8 cellular contexts compared by ENCODE assay signal in genomic region chr2:60555066-60555793, GRCh38. TPM values are rescaled to one million over a fixed set of nuclear protein-coding genes. Genes with fewer than 3 reads are reported as not detected.
DNase-seq lines count a peak whose midpoint lies in the region; ATAC-seq and TF ChIP-seq lines count a peak whose summit lies in the region.

No MANE protein-coding gene starts in this region.

- peak; percentile 55 for TF ChIP-seq RAD21 in neural cell (conservative IDR thresholded peaks at IDR 0.05)

- no peaks in the 10 kb centered on the region for H3K9me2 ChIP-seq in neural cell (ENCODE audit: insufficient read depth, low read length)

- peaks cover 27% of the 10 kb centered on the region for H3K27me3 ChIP-seq in CD4-positive, alpha-beta memory T cell (ENCODE audit: insufficient read depth, low read length)
- peaks cover 7 to 84% (median 16%) of the 10 kb centered on the region in 4 donors for H3K27me3 ChIP-seq in esophagus muscularis mucosa
- peaks cover 48% of the 10 kb centered on the region for H3K27me3 ChIP-seq in neural cell (ENCODE audit: insufficient read depth, low read depth, low read length)
- H3K27me3 ChIP-seq in uterus: peaks cover 12 to 36% of the 10 kb centered on the region in 2 donors

- H3K4me1 Mint-ChIP-seq in CD4-positive, alpha-beta memory T cell: peaks cover 13 to 48% (median 31%) of the 10 kb centered on the region in 4 donors

- H3K27ac Mint-ChIP-seq in CD4-positive, alpha-beta memory T cell: peak overlapping the region; percentile 36 to 84 (median 58)

- no peaks in the 10 kb centered on the region for H3K9me3 ChIP-seq in CD4-positive, alpha-beta memory T cell (ENCODE audit: control insufficient read depth in 1 of 2, low read length in 2 of 2)
- H3K9me3 ChIP-seq in esophagus muscularis mucosa: no peaks in the 10 kb centered on the region
- H3K9me3 ChIP-seq in neural cell (ENCODE audit: low read length): no peaks in the 10 kb centered on the region
- H3K9me3 ChIP-seq in uterus: no peaks in the 10 kb centered on the region

- intact Hi-C loops in CD4-positive, alpha-beta memory T cell (cut with micrococcal nuclease): no loop called here
- intact Hi-C loops in esophagus muscularis mucosa (cut with DNase I) (no loop called here), uterus (cut with DNase I; ENCODE audit: low total_unique reads) (no loop called here)

- no peak overlapping the region for H2AFZ ChIP-seq in neural cell (ENCODE audit: low read depth, low read length)

- peaks cover 32% of the 10 kb centered on the region for H3K79me2 ChIP-seq in neural cell (replicated peaks; ENCODE audit: insufficient read depth, low read length)

- TF ChIP-seq POLR2A in esophagus muscularis mucosa (IDR thresholded peaks at IDR 0.05; ENCODE audit: low read depth) (no peak), uterus (IDR thresholded peaks at IDR 0.05) (no peak)

- TF ChIP-seq CTCF in esophagus muscularis mucosa (IDR thresholded peaks at IDR 0.05) (peak in 1 of 3 experiments; percentile 7), neural cell (IDR thresholded peaks at IDR 0.05; ENCODE audit: poor library complexity, severe bottlenecking) (peak; percentile 63), uterus (IDR thresholded peaks at IDR 0.05) (no peak)

- CTCF ChIA-PET in CD4-positive, alpha-beta memory T cell (lab: Charles Lee; ENCODE audit: partially characterized antibody): interaction anchor here (1.1 kb wide), 1 partner anchor 27 kb away, joined by 5 read pairs; no protein-coding TSS in a partner anchor

- H4K20me1 ChIP-seq in neural cell (ENCODE audit: insufficient read depth): no peaks in the 10 kb centered on the region

- H3K36me3 Mint-ChIP-seq in CD4-positive, alpha-beta memory T cell: peaks cover 0 to under 1% of the 10 kb centered on the region in 2 donors

- H3K36me3 ChIP-seq in CD4-positive, alpha-beta memory T cell (ENCODE audit: insufficient read depth, low read length): no peaks in the 10 kb centered on the region
- H3K36me3 ChIP-seq in esophagus muscularis mucosa (no peaks in the 10 kb centered on the region), neural cell (ENCODE audit: insufficient read depth, low read length) (no peaks in the 10 kb centered on the region), uterus (no peaks in the 10 kb centered on the region)

- peak overlapping the region; percentile 88 for H3K4me2 ChIP-seq in neural cell (ENCODE audit: low read length)

- H3K27me3 Mint-ChIP-seq in CD4-positive, alpha-beta memory T cell: peaks cover 40 to 51% of the 10 kb centered on the region in 2 donors

- TF ChIP-seq EP300 in esophagus muscularis mucosa (IDR thresholded peaks at IDR 0.05) (no peak), neural cell (conservative IDR thresholded peaks at IDR 0.05; ENCODE audit: poor library complexity, severe bottlenecking) (peak; percentile 41)

- DNase-seq in CD4-positive, alpha-beta memory T cell: peak; percentile 54 to 77 (median 60)
- DNase-seq in NCI-H748 (lab: John Stamatoyannopoulos, UW; ENCODE audit: unreplicated experiment) (peak; percentile 59), esophagus muscularis mucosa (ENCODE audit: extremely low spot score) (no peak), uterus (peak in 1 of 2 donors; percentile 34)
- peak; percentile 77 for DNase-seq in activated CD8-positive, alpha-beta memory T cell treated with anti-CD3 and anti-CD28 coated beads for 24 hours

- peaks cover 57% of the 10 kb centered on the region for H3K4me1 ChIP-seq in CD4-positive, alpha-beta memory T cell (ENCODE audit: insufficient read depth, low read length)
- H3K4me1 ChIP-seq in esophagus muscularis mucosa (peaks cover 29 to 71% (median 64%) of the 10 kb centered on the region in 4 donors), uterus (peaks cover 0 to 22% of the 10 kb centered on the region in 2 donors)

- H3F3A ChIP-seq in neural cell (ENCODE audit: insufficient read depth, low read length, poor library complexity, severe bottlenecking): peaks cover 2% of the 10 kb centered on the region

- ATAC-seq in GM18909 (IDR thresholded peaks at IDR 0.05; ENCODE audit: poor library complexity, unreplicated experiment): peak; percentile 47
- ATAC-seq in HG03159 (IDR thresholded peaks at IDR 0.05; ENCODE audit: unreplicated experiment): peak; percentile 38

- peak overlapping the region; percentile 64 to 69 for H3K4me3 ChIP-seq in CD4-positive, alpha-beta memory T cell (ENCODE audit: low read length in 2 of 2)
- H3K4me3 ChIP-seq in esophagus muscularis mucosa: peak overlapping the region; percentile 67 to 77 (median 72)
- peak overlapping the region; percentile 93 for H3K4me3 ChIP-seq in neural cell (ENCODE audit: low read length)
- H3K4me3 ChIP-seq in uterus: peak overlapping the region; percentile 39 to 50

- POLR2A ChIA-PET in CD4-positive, alpha-beta memory T cell (lab: Charles Lee; ENCODE audit: partially characterized antibody): no interaction called here

- under 1% methylated on average over 42 of the region's 43 CpGs for WGBS in esophagus muscularis mucosa

- peak overlapping the region; percentile 77 to 95 (median 82) for H3K4me3 Mint-ChIP-seq in CD4-positive, alpha-beta memory T cell

- H3K9me3 Mint-ChIP-seq in CD4-positive, alpha-beta memory T cell: peaks cover 0 to 3% (median 0%) of the 10 kb centered on the region in 8 donors

- H3K9ac ChIP-seq in neural cell (ENCODE audit: low read length): peak overlapping the region; percentile 98

- no peak overlapping the region for H3K27ac ChIP-seq in CD4-positive, alpha-beta memory T cell (ENCODE audit: low read depth, low read length)
- H3K27ac ChIP-seq in esophagus muscularis mucosa (replicated peaks in 1 of 4) (peak overlapping the region in 3 of 4 donors; percentile 76 to 87 (median 79)), neural cell (ENCODE audit: low read length) (peak overlapping the region; percentile 95), uterus (no peak overlapping the region)

TF ChIP-seq in neural cell, 6 proteins besides CTCF, POLR2A, EP300 and RAD21:
- TF ChIP-seq EZH2 (IDR thresholded peaks at IDR 0.05; ENCODE audit: borderline replicate concordance, insufficient read depth, low read length, poor library complexity, severe bottlenecking): no peak
- peak; percentile 51 for TF ChIP-seq SMC3 (conservative IDR thresholded peaks at IDR 0.05; ENCODE audit: poor library complexity)
- no peak for TF ChIP-seq REST (IDR thresholded peaks at IDR 0.05; ENCODE audit: borderline replicate concordance)
- no peak for TF ChIP-seq TAF1 (IDR thresholded peaks at IDR 0.05; ENCODE audit: low read depth)
- TF ChIP-seq POLR2AphosphoS5 (IDR thresholded peaks at IDR 0.05): no peak
- TF ChIP-seq MXI1 (conservative IDR thresholded peaks at IDR 0.05; ENCODE audit: poor library complexity, severe bottlenecking): peak; percentile 76

RNA-seq across cellular contexts. Expression of gene BCL11A, which starts 1.8 kb away (rescaled TPM):
- under 1 TPM in 1 of 2 experiments, not detected in 1; 0.12 TPM for total RNA-seq in CD4-positive, alpha-beta memory T cell
- 1 to 10 TPM in 1 of 2 donors, not detected in 1; 1.6 TPM for polyA plus RNA-seq in CD4-positive, alpha-beta memory T cell
- total RNA-seq in esophagus muscularis mucosa: 10 to 100 TPM in 1 of 4 donors, 1 to 10 TPM in 3; 3.5 to 11.3 (median 4.7) TPM
- polyA plus RNA-seq in neural cell: 44.0 and 54.2 TPM in 2 replicates
- polyA minus RNA-seq in neural cell: 117 and 150 TPM in 2 replicates
- 1 to 10 TPM; 1.5 to 8.8 (median 3.2) TPM for total RNA-seq in uterus

Comparison
In these comparisons a context has a peak if more than half of its experiments do, and no peak if none do; other contexts are left out.
1. H3K27ac ChIP-seq: peak in esophagus muscularis mucosa (3 of 4) and neural cell (single experiment); none in CD4-positive, alpha-beta memory T cell (single experiment) and uterus (0 of 2).
2. Peak in every context shown above with its lines, with median percentiles within 50 percentile points of each other: H3K4me3 ChIP-seq.